ENCODE assay signal across 15 cellular contexts in genomic region chr7:130999926-131000325, GRCh38.
A peak's percentile ranks its signal among the peaks of the same experiment; 100 is the strongest.
DNase-seq lines count a peak whose midpoint lies in the region; ATAC-seq and TF ChIP-seq lines count a peak whose summit lies in the region.
"Had no signal": no experiment of that assay in that cellular context is flagged by ENCODE, and none has a peak within 500 bp of the region (broad histone marks: within the 10 kb centered on the region; RNA-seq: fewer than 3 reads in every experiment).

No MANE protein-coding gene starts in this region.

- DNase-seq in stimulated activated naive CD8-positive, alpha-beta T cell treated with anti-CD3 and anti-CD28 coated beads, Interleukin-15, Interleukin-2, amounts not matched to agents 100 U/mL and 50 U/mL, for 24 hours = no peak
- no peak for DNase-seq in activated naive CD8-positive, alpha-beta T cell treated with anti-CD3 and anti-CD28 coated beads, Interleukin-2, amount 50 U/mL, for 24 hours
- DNase-seq in mesothelial cell of epicardium (ENCODE audit: low spot score in 2 of 2, unreplicated experiment in 2 of 2) (no peak), vagina (ENCODE audit: extremely low spot score in 2 of 2) (no peak), A172 (ENCODE audit: low spot score) (no peak), NCI-H2227 treated with DMSO at 0.1 percent for 48 hours (lab: John Stamatoyannopoulos, UW) (no peak), ecto neural progenitor cell (ENCODE audit: low spot score) (no peak)
- DNase-seq: activated CD4-positive, CD25-positive, alpha-beta regulatory T cell treated with anti-CD3 and anti-CD28 coated beads, Interleukin-2, amount 50 U/mL, for 72 hours; anterior cingulate cortex; DMS153; NCI-H1436 treated with DMSO at 0.1 percent for 48 hours; NK-92 treated with Interleukin-12 subunit alpha and Interleukin-12 subunit beta, amount 100 ng/mL, for 24 hours; SIG-M5; sigmoid colon had no signal

- H3K4me1 Mint-ChIP-seq in stimulated activated naive CD8-positive, alpha-beta T cell treated with anti-CD3 and anti-CD28 coated beads, Interleukin-15, Interleukin-2, amounts not matched to agents 100 ng/mL and 50 ng/mL, for 24 hours (ENCODE audit: low read depth) = peaks cover 83% of the 10 kb centered on the region
- H3K4me1 Mint-ChIP-seq in activated naive CD8-positive, alpha-beta T cell treated with anti-CD3 and anti-CD28 coated beads, Interleukin-2, amount 50 U/mL, for 24 hours = peaks cover 76% of the 10 kb centered on the region
- peaks cover 50% of the 10 kb centered on the region for H3K4me1 Mint-ChIP-seq in mesothelial cell of epicardium

- intact Hi-C loops in vagina (cut with DNase I) = no loop called here

- TF ChIP-seq CTCF in mesothelial cell of epicardium (IDR thresholded peaks at IDR 0.05; ENCODE audit: unreplicated experiment) (no peak), vagina (IDR thresholded peaks at IDR 0.05) (no peak)

- H3K27ac Mint-ChIP-seq in stimulated activated naive CD8-positive, alpha-beta T cell treated with anti-CD3 and anti-CD28 coated beads, Interleukin-15, Interleukin-2, amounts not matched to agents 100 ng/mL and 50 ng/mL, for 24 hours = peak overlapping the region; percentile 76
- peak overlapping the region; percentile 73 for H3K27ac Mint-ChIP-seq in activated naive CD8-positive, alpha-beta T cell treated with anti-CD3 and anti-CD28 coated beads, Interleukin-2, amount 50 U/mL, for 24 hours
- H3K27ac Mint-ChIP-seq in mesothelial cell of epicardium = peak overlapping the region; percentile 41

- ATAC-seq in stimulated activated naive CD8-positive, alpha-beta T cell treated with anti-CD3 and anti-CD28 coated beads, Interleukin-15, Interleukin-2, amounts not matched to agents 100 U/mL and 50 U/mL, for 24 hours = no peak
- ATAC-seq in activated naive CD8-positive, alpha-beta T cell treated with anti-CD3 and anti-CD28 coated beads, Interleukin-2, amount 50 U/mL, for 24 hours = no peak

- H3K36me3 Mint-ChIP-seq in stimulated activated naive CD8-positive, alpha-beta T cell treated with anti-CD3 and anti-CD28 coated beads, Interleukin-15, Interleukin-2, amounts not matched to agents 100 ng/mL and 50 ng/mL, for 24 hours (ENCODE audit: low read depth) = peaks cover 32% of the 10 kb centered on the region
- H3K36me3 Mint-ChIP-seq in activated naive CD8-positive, alpha-beta T cell treated with anti-CD3 and anti-CD28 coated beads, Interleukin-2, amount 50 U/mL, for 24 hours (ENCODE audit: low read depth) = peaks cover 35% of the 10 kb centered on the region
- H3K36me3 Mint-ChIP-seq in mesothelial cell of epicardium = no peaks in the 10 kb centered on the region

- peaks cover 8% of the 10 kb centered on the region for H3K9me3 Mint-ChIP-seq in stimulated activated naive CD8-positive, alpha-beta T cell treated with anti-CD3 and anti-CD28 coated beads, Interleukin-15, Interleukin-2, amounts not matched to agents 100 ng/mL and 50 ng/mL, for 24 hours
- H3K9me3 Mint-ChIP-seq in activated naive CD8-positive, alpha-beta T cell treated with anti-CD3 and anti-CD28 coated beads, Interleukin-2, amount 50 U/mL, for 24 hours = peaks cover 13% of the 10 kb centered on the region
- H3K9me3 Mint-ChIP-seq in mesothelial cell of epicardium = peaks cover 7% of the 10 kb centered on the region

- no peaks in the 10 kb centered on the region for H3K27me3 Mint-ChIP-seq in stimulated activated naive CD8-positive, alpha-beta T cell treated with anti-CD3 and anti-CD28 coated beads, Interleukin-15, Interleukin-2, amounts not matched to agents 100 ng/mL and 50 ng/mL, for 24 hours
- H3K27me3 Mint-ChIP-seq in activated naive CD8-positive, alpha-beta T cell treated with anti-CD3 and anti-CD28 coated beads, Interleukin-2, amount 50 U/mL, for 24 hours = no peaks in the 10 kb centered on the region
- H3K27me3 Mint-ChIP-seq in mesothelial cell of epicardium (ENCODE audit: low read depth) = no peaks in the 10 kb centered on the region

- H3K4me3 ChIP-seq in vagina = no peak overlapping the region
- H3K4me3 ChIP-seq: sigmoid colon had no signal

- no peak for TF ChIP-seq POLR2A in vagina (IDR thresholded peaks at IDR 0.05)

- peak overlapping the region; percentile 17 for H3K27ac ChIP-seq in vagina
- H3K27ac ChIP-seq: sigmoid colon had no signal

- peaks cover 0 to 7% of the 10 kb centered on the region in 2 donors for H3K36me3 ChIP-seq in vagina

- H3K9me3 ChIP-seq in vagina = no peaks in the 10 kb centered on the region

- H3K4me1 ChIP-seq in vagina = peaks cover 63% of the 10 kb centered on the region

- H3K27me3 ChIP-seq in vagina = no peaks in the 10 kb centered on the region
- H3K27me3 ChIP-seq: sigmoid colon had no signal

- no peak overlapping the region for H3K4me3 Mint-ChIP-seq in stimulated activated naive CD8-positive, alpha-beta T cell treated with anti-CD3 and anti-CD28 coated beads, Interleukin-15, Interleukin-2, amounts not matched to agents 100 ng/mL and 50 ng/mL, for 24 hours
- no peak overlapping the region for H3K4me3 Mint-ChIP-seq in activated naive CD8-positive, alpha-beta T cell treated with anti-CD3 and anti-CD28 coated beads, Interleukin-2, amount 50 U/mL, for 24 hours
- no peak overlapping the region for H3K4me3 Mint-ChIP-seq in mesothelial cell of epicardium
